8 cellular contexts compared by ENCODE assay signal in the genomic region with DNA sequence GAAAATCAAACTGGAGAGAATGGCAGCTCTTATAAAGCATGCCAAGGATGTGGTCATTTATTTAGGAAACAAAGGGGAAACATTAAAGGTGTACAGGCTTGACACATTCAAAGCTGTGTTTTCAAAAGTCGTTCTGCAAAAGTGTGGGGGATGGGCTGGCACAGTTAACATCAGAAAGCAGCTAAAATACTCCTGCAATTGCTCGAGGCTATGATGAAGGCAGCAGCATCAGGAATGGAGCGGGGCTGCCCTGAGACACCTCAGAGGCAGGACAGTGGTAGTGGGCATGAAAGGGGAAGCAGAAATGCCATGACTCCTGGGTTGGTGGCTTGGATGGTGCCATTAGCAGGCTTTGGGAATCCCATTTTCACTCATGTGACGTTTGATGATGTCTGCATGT. TPM values are rescaled to one million over a fixed set of nuclear protein-coding genes. Genes with fewer than 3 reads are reported as not detected.
A peak's percentile ranks its signal among the peaks of the same experiment; 100 is the strongest.
DNase-seq lines count a peak whose midpoint lies in the region; ATAC-seq and TF ChIP-seq lines count a peak whose summit lies in the region.

No MANE protein-coding gene starts in this region.

- H3K4me3 Mint-ChIP-seq in activated CD8-positive, alpha-beta memory T cell treated with anti-CD3 and anti-CD28 coated beads, Interleukin-2, amount 10 ng/mL, durations not matched to agents 7 days and 5 days = peak overlapping the region; percentile 96
- H3K4me3 Mint-ChIP-seq in activated B cell treated with CpG ODN at 0.5 μM for 24 hours = peak overlapping the region; percentile 93

- ATAC-seq in activated CD8-positive, alpha-beta memory T cell treated with anti-CD3 and anti-CD28 coated beads, Interleukin-2, amount 10 ng/mL, durations not matched to agents 7 days and 5 days = no peak
- ATAC-seq in activated B cell treated with CpG ODN at 0.5 μM for 24 hours (ENCODE audit: low read depth) (no peak), HG03439 (IDR thresholded peaks at IDR 0.05; ENCODE audit: unreplicated experiment) (no peak)

- WGBS in testis, 2 donors = 3 to 6% methylated on average over 4 of the region's 4 CpGs

- peak overlapping the region; percentile 82; the same call in 1 of the 2 replicates for H3K9ac ChIP-seq in iPS-20b (ENCODE audit: low read depth, low read length)

- H3K9me3 ChIP-seq in iPS-20b (ENCODE audit: insufficient read depth, low read depth, low read length) (no peaks in the 10 kb centered on the region), testis (no peaks in the 10 kb centered on the region)

- H3K4me1 Mint-ChIP-seq in activated CD8-positive, alpha-beta memory T cell treated with anti-CD3 and anti-CD28 coated beads, Interleukin-2, amount 10 ng/mL, durations not matched to agents 7 days and 5 days = peaks cover 67% of the 10 kb centered on the region
- H3K4me1 Mint-ChIP-seq in activated B cell treated with CpG ODN at 0.5 μM for 24 hours = peaks cover 36% of the 10 kb centered on the region

- H3K27ac ChIP-seq in iPS-20b (ENCODE audit: low read length) = no peak overlapping the region
- peak overlapping the region; percentile 95 to 99 for H3K27ac ChIP-seq in testis

- H3K4me1 ChIP-seq in iPS-20b (ENCODE audit: insufficient read depth, low read length) (peaks cover 7% of the 10 kb centered on the region; the same call in 1 of the 2 replicates), testis (peaks cover 24% of the 10 kb centered on the region)

- intact Hi-C loops in activated B cell treated with CpG ODN at 0.5 μM for 24 hours (cut with micrococcal nuclease) (no loop called here), testis (cut with DNase I; ENCODE audit: low total_unique reads) (no loop called here)

- H3K9me3 Mint-ChIP-seq in activated CD8-positive, alpha-beta memory T cell treated with anti-CD3 and anti-CD28 coated beads, Interleukin-2, amount 10 ng/mL, durations not matched to agents 7 days and 5 days (ENCODE audit: low read depth) = no peaks in the 10 kb centered on the region
- no peaks in the 10 kb centered on the region for H3K9me3 Mint-ChIP-seq in activated B cell treated with CpG ODN at 0.5 μM for 24 hours

- no peaks in the 10 kb centered on the region for H3K27me3 Mint-ChIP-seq in activated CD8-positive, alpha-beta memory T cell treated with anti-CD3 and anti-CD28 coated beads, Interleukin-2, amount 10 ng/mL, durations not matched to agents 7 days and 5 days
- H3K27me3 Mint-ChIP-seq in activated B cell treated with CpG ODN at 0.5 μM for 24 hours = peaks cover 7% of the 10 kb centered on the region

- H3K27me3 ChIP-seq in iPS-20b (ENCODE audit: insufficient read depth, low read length) = peaks cover 19% of the 10 kb centered on the region
- H3K27me3 ChIP-seq in testis = no peaks in the 10 kb centered on the region

- POLR2A ChIA-PET in activated B cell treated with CpG ODN at 0.5 μM for 24 hours (lab: Charles Lee) = interaction anchor here (1.4 to 1.6 kb wide), 2 partner anchors 109 to 185 kb away, joined by 6 read pairs; partner anchors contain the start of gene GLB1L2

- CTCF ChIA-PET in activated CD8-positive, alpha-beta memory T cell treated with anti-CD3 and anti-CD28 coated beads, Interleukin-2, amount 10 ng/mL, durations not matched to agents 7 days and 5 days (lab: Charles Lee) = interaction anchor here (1.2 to 3.2 kb wide), 3 partner anchors 15 to 52 kb away, joined by 4 to 29 read pairs (median 8); partner anchors contain the start of gene GLB1L3
- CTCF ChIA-PET in activated B cell treated with CpG ODN at 0.5 μM for 24 hours (lab: Charles Lee) = no interaction called here

- H3K4me3 ChIP-seq in iPS-20b (ENCODE audit: low read length) = peak overlapping the region; percentile 99
- H3K4me3 ChIP-seq in testis = peak overlapping the region; percentile 89 to 96

- TF ChIP-seq CTCF in activated B cell treated with CpG ODN at 0.5 μM for 24 hours (IDR thresholded peaks at IDR 0.05) = no peak
- TF ChIP-seq CTCF in testis (IDR thresholded peaks at IDR 0.05) = no peak

- H3K36me3 Mint-ChIP-seq in activated CD8-positive, alpha-beta memory T cell treated with anti-CD3 and anti-CD28 coated beads, Interleukin-2, amount 10 ng/mL, durations not matched to agents 7 days and 5 days = peaks cover 40% of the 10 kb centered on the region
- H3K36me3 Mint-ChIP-seq in activated B cell treated with CpG ODN at 0.5 μM for 24 hours (ENCODE audit: low read depth) = peaks cover 28% of the 10 kb centered on the region

- no peak for DNase-seq in activated CD8-positive, alpha-beta memory T cell treated with anti-CD3 and anti-CD28 coated beads, Interleukin-2, amount 10 ng/mL, durations not matched to agents 7 days and 5 days
- DNase-seq in activated CD8-positive, alpha-beta memory T cell treated with anti-CD3 and anti-CD28 coated beads for 24 hours = no peak
- DNase-seq in activated B cell treated with CpG ODN at 0.5 μM for 24 hours = no peak
- no peak for DNase-seq in testis
- DNase-seq in H4 (ENCODE audit: low spot score) = no peak
- DNase-seq in Ammon's horn (ENCODE audit: low spot score) = no peak

- peak overlapping the region; percentile 92 for H3K27ac Mint-ChIP-seq in activated CD8-positive, alpha-beta memory T cell treated with anti-CD3 and anti-CD28 coated beads, Interleukin-2, amount 10 ng/mL, durations not matched to agents 7 days and 5 days
- H3K27ac Mint-ChIP-seq in activated B cell treated with CpG ODN at 0.5 μM for 24 hours = peak overlapping the region; percentile 77

- H3K36me3 ChIP-seq in iPS-20b (ENCODE audit: insufficient read depth, low read depth, low read length) (peaks cover 29% of the 10 kb centered on the region), testis (ENCODE audit: low read depth, missing control alignments) (no peaks in the 10 kb centered on the region)

- no peak for TF ChIP-seq POLR2A in testis (IDR thresholded peaks at IDR 0.05)

RNA-seq across cellular contexts. Expression of gene NCAPD3, which starts 0.7 kb away (rescaled TPM):
- total RNA-seq in activated CD8-positive, alpha-beta memory T cell treated with anti-CD3 and anti-CD28 coated beads, Interleukin-2, amount 10 ng/mL, durations not matched to agents 7 days and 5 days = 100 to 1,000 TPM; 123 to 143 TPM
- 22.2 and 22.7 TPM in 2 replicates for total RNA-seq in activated B cell treated with CpG ODN at 0.5 μM for 24 hours
- 10 to 100 TPM; 69.3 to 82.9 TPM for total RNA-seq in testis
- polyA plus RNA-seq in testis (ENCODE audit: insufficient read depth, low read depth, low replicate concordance) = 30.8 TPM
- total RNA-seq in H4 (2014; rRNA removed; shearing (Covaris generic)) = 19.7 and 26.5 TPM in 2 replicates

RNA-seq across cellular contexts. Expression of gene VPS26B, which starts 1.4 kb away (rescaled TPM):
- total RNA-seq in activated CD8-positive, alpha-beta memory T cell treated with anti-CD3 and anti-CD28 coated beads, Interleukin-2, amount 10 ng/mL, durations not matched to agents 7 days and 5 days = 10 to 100 TPM; 52.6 to 69.8 TPM
- total RNA-seq in activated B cell treated with CpG ODN at 0.5 μM for 24 hours = 8.9 and 11.4 TPM in 2 replicates
- total RNA-seq in testis = 10 to 100 TPM; 74.0 to 84.1 TPM
- polyA plus RNA-seq in testis (ENCODE audit: insufficient read depth, low read depth, low replicate concordance) = 54.2 TPM
- 24.5 and 25.5 TPM in 2 replicates for total RNA-seq in H4 (2014; rRNA removed; shearing (Covaris generic))

RNA-seq across cellular contexts. Expression of gene THYN1, which starts 30.1 kb away (rescaled TPM):
- 10 to 100 TPM; 69.3 to 71.1 TPM for total RNA-seq in activated CD8-positive, alpha-beta memory T cell treated with anti-CD3 and anti-CD28 coated beads, Interleukin-2, amount 10 ng/mL, durations not matched to agents 7 days and 5 days
- 27.7 and 30.6 TPM in 2 replicates for total RNA-seq in activated B cell treated with CpG ODN at 0.5 μM for 24 hours
- 10 to 100 TPM; 85.0 to 86.9 TPM for total RNA-seq in testis
- 94.0 TPM for polyA plus RNA-seq in testis (ENCODE audit: insufficient read depth, low read depth, low replicate concordance)
- total RNA-seq in H4 (2014; rRNA removed; shearing (Covaris generic)) = 96.7 and 107 TPM in 2 replicates

RNA-seq across cellular contexts. Expression of gene ACAD8, which starts 30.3 kb away (rescaled TPM):
- total RNA-seq in activated CD8-positive, alpha-beta memory T cell treated with anti-CD3 and anti-CD28 coated beads, Interleukin-2, amount 10 ng/mL, durations not matched to agents 7 days and 5 days = 10 to 100 TPM; 29.4 to 31.6 TPM
- total RNA-seq in activated B cell treated with CpG ODN at 0.5 μM for 24 hours = 20.1 and 23.1 TPM in 2 replicates
- total RNA-seq in testis = 10 to 100 TPM; 35.1 to 47.9 TPM
- polyA plus RNA-seq in testis (ENCODE audit: insufficient read depth, low read depth, low replicate concordance) = 27.4 TPM
- 13.6 and 18.4 TPM in 2 replicates for total RNA-seq in H4 (2014; rRNA removed; shearing (Covaris generic))

RNA-seq across cellular contexts. Expression of gene GLB1L3, which starts 53.1 kb away (rescaled TPM):
- total RNA-seq in activated CD8-positive, alpha-beta memory T cell treated with anti-CD3 and anti-CD28 coated beads, Interleukin-2, amount 10 ng/mL, durations not matched to agents 7 days and 5 days = 1 to 10 TPM; 4.1 to 6.1 TPM
- total RNA-seq in activated B cell treated with CpG ODN at 0.5 μM for 24 hours (not detected in 2 replicates), testis (10 to 100 TPM; 15.6 to 21.3 TPM)
- 13.2 TPM for polyA plus RNA-seq in testis (ENCODE audit: insufficient read depth, low read depth, low replicate concordance)
- total RNA-seq in H4 (2014; rRNA removed; shearing (Covaris generic)) = 1.6 and 1.7 TPM in 2 replicates
